In genomic region chr16:66899310-66899944, GRCh38 we compare ENCODE assay signal across 1 cellular context.
TF ChIP-seq lines count a peak whose summit lies in the region.

No MANE protein-coding gene starts in this region.

TF ChIP-seq in K562, 482 proteins besides CTCF, POLR2A, EP300 and RAD21 (continued from another document):
- TF ChIP-seq PRDM10 (IDR thresholded peaks at IDR 0.05; ENCODE audit: partially characterized antibody) (no peak), ZNF316 (IDR thresholded peaks at IDR 0.05) (no peak), C11orf30 (IDR thresholded peaks at IDR 0.05; ENCODE audit: low read depth) (no peak), STAG1 (CRISPR knock-in tag; IDR thresholded peaks at IDR 0.05; ENCODE audit: borderline replicate concordance) (no peak), CHCHD3 (CRISPR knock-in tag; IDR thresholded peaks at IDR 0.05) (no peak), PML (IDR thresholded peaks at IDR 0.05; ENCODE audit: low read length) (no peak), ZNF146 (CRISPR knock-in tag; IDR thresholded peaks at IDR 0.05; ENCODE audit: unreplicated experiment) (no peak), ARID3B (CRISPR knock-in tag; IDR thresholded peaks at IDR 0.05; ENCODE audit: borderline replicate concordance) (no peak), SRSF1 (IDR thresholded peaks at IDR 0.05; ENCODE audit: low read depth, low read length) (no peak), SNAPC5 (CRISPR knock-in tag; IDR thresholded peaks at IDR 0.05) (no peak), PREB (CRISPR knock-in tag; IDR thresholded peaks at IDR 0.05) (no peak), SP2 (IDR thresholded peaks at IDR 0.05; ENCODE audit: extremely low read depth, low read depth, low read length, poor library complexity, severe bottlenecking) (no peak), ZNF384 (IDR thresholded peaks at IDR 0.05; ENCODE audit: low read depth, low read length) (no peak), ZNF224 (CRISPR knock-in tag; IDR thresholded peaks at IDR 0.05) (no peak), SMAD4 (CRISPR knock-in tag; conservative IDR thresholded peaks at IDR 0.05) (no peak), E2F5 (CRISPR knock-in tag; IDR thresholded peaks at IDR 0.05) (no peak), RNF219 (CRISPR knock-in tag; IDR thresholded peaks at IDR 0.05) (no peak), FOXJ2 (tag; IDR thresholded peaks at IDR 0.05) (0 out of 2 replicates have a peak, but pooled peaks have one; percentile 86), HMGXB4 (CRISPR knock-in tag; IDR thresholded peaks at IDR 0.05) (no peak), ZNF511 (CRISPR knock-in tag; IDR thresholded peaks at IDR 0.05) (no peak), ATF7 (IDR thresholded peaks at IDR 0.05) (no peak), ZNF76 (CRISPR knock-in tag; IDR thresholded peaks at IDR 0.05; ENCODE audit: borderline replicate concordance) (0 out of 2 replicates have a peak, but pooled peaks have one; percentile 40), FIP1L1 (IDR thresholded peaks at IDR 0.05; ENCODE audit: low read depth, low read length, poor library complexity, severe bottlenecking) (no peak), ZNF639 (CRISPR knock-in tag; conservative IDR thresholded peaks at IDR 0.05 in 1 of 2, IDR thresholded peaks at IDR 0.05 in 1 of 2) (0 out of 4 replicates have a peak, but pooled peaks of 1 of the 2 experiments have one; percentile 22), CHD1 (IDR thresholded peaks at IDR 0.05; ENCODE audit: low read length) (no peak), POLR2B (IDR thresholded peaks at IDR 0.05; ENCODE audit: low read depth, partially characterized antibody) (no peak), MEF2A (IDR thresholded peaks at IDR 0.05; ENCODE audit: control insufficient read depth, low read depth, low read length) (no peak), ZNF830 (CRISPR knock-in tag; IDR thresholded peaks at IDR 0.05) (peak; percentile 38; the same call in 1 of the 2 replicates), MLX (CRISPR knock-in tag; conservative IDR thresholded peaks at IDR 0.05) (0 out of 4 replicates have a peak, but pooled peaks of 1 of the 2 experiments have one; percentile 14), HDAC3 (IDR thresholded peaks at IDR 0.05; ENCODE audit: borderline replicate concordance, partially characterized antibody) (no peak), CCNT2 (IDR thresholded peaks at IDR 0.05; ENCODE audit: borderline replicate concordance, extremely low read depth, insufficient read length, low read depth, low read length) (no peak), ZNF121 (CRISPR knock-in tag; conservative IDR thresholded peaks at IDR 0.05) (no peak), U2AF2 (optimal IDR thresholded peaks at IDR 0.05; ENCODE audit: low read depth, low read length) (no peak), COPS2 (conservative IDR thresholded peaks at IDR 0.05) (no peak), CBFB (CRISPR knock-in tag; IDR thresholded peaks at IDR 0.05) (no peak), HDGF (IDR thresholded peaks at IDR 0.05) (peak; percentile 46), TFAP4 (CRISPR knock-in tag; IDR thresholded peaks at IDR 0.05; ENCODE audit: borderline replicate concordance) (no peak; the same call in 1 of the 2 replicates), TRIM28 (IDR thresholded peaks at IDR 0.05) (no peak), HMGN3 (IDR thresholded peaks at IDR 0.05; ENCODE audit: borderline replicate concordance, extremely low read depth, insufficient read length, low read depth, low read length) (no peak), GTF2A2 (tag; IDR thresholded peaks at IDR 0.05) (no peak), FOXJ3 (CRISPR knock-in tag; IDR thresholded peaks at IDR 0.05) (no peak), WHSC1 (IDR thresholded peaks at IDR 0.05; ENCODE audit: low read length) (no peak), PTBP1 (IDR thresholded peaks at IDR 0.05; ENCODE audit: low read depth, low read length) (no peak)
